Comparison of ENCODE assay signal across 1 cellular context in the genomic region with DNA sequence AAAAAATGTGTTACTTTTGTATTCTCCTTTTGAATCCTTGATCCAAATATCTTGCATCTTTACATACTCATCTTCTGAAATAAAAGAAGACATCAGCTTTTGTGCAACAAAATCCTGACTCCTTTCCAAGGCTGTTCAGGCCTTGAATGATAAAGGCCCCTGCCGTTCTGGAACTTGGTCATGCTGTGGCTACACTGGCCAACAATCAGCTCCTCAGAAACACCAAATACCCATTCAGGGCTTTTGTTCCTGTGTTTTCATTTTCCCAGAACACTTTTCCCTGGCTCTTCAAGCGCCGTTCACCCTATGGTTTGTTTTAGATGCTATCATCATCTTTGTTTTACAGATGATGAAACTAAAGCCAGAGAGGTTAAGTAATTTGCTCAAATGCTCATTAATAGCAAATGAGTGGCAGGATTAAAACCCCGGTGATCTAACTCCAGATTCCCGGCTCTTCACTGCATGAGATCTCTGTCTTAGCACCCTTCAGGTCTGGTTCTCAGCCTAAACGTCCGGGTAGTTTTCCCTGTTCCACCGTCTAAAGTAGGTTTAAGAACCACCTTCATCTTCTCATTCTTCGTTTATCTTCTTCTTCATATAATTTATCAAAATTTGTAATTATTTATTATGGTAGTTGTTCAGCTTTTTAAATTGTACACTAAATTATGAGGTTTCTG.
TF ChIP-seq lines count a peak whose summit lies in the region.

No MANE protein-coding gene starts in this region.

TF ChIP-seq in H1, 55 proteins besides CTCF, POLR2A, EP300 and RAD21 (continued from another document):
- TF ChIP-seq, protein P1, sequence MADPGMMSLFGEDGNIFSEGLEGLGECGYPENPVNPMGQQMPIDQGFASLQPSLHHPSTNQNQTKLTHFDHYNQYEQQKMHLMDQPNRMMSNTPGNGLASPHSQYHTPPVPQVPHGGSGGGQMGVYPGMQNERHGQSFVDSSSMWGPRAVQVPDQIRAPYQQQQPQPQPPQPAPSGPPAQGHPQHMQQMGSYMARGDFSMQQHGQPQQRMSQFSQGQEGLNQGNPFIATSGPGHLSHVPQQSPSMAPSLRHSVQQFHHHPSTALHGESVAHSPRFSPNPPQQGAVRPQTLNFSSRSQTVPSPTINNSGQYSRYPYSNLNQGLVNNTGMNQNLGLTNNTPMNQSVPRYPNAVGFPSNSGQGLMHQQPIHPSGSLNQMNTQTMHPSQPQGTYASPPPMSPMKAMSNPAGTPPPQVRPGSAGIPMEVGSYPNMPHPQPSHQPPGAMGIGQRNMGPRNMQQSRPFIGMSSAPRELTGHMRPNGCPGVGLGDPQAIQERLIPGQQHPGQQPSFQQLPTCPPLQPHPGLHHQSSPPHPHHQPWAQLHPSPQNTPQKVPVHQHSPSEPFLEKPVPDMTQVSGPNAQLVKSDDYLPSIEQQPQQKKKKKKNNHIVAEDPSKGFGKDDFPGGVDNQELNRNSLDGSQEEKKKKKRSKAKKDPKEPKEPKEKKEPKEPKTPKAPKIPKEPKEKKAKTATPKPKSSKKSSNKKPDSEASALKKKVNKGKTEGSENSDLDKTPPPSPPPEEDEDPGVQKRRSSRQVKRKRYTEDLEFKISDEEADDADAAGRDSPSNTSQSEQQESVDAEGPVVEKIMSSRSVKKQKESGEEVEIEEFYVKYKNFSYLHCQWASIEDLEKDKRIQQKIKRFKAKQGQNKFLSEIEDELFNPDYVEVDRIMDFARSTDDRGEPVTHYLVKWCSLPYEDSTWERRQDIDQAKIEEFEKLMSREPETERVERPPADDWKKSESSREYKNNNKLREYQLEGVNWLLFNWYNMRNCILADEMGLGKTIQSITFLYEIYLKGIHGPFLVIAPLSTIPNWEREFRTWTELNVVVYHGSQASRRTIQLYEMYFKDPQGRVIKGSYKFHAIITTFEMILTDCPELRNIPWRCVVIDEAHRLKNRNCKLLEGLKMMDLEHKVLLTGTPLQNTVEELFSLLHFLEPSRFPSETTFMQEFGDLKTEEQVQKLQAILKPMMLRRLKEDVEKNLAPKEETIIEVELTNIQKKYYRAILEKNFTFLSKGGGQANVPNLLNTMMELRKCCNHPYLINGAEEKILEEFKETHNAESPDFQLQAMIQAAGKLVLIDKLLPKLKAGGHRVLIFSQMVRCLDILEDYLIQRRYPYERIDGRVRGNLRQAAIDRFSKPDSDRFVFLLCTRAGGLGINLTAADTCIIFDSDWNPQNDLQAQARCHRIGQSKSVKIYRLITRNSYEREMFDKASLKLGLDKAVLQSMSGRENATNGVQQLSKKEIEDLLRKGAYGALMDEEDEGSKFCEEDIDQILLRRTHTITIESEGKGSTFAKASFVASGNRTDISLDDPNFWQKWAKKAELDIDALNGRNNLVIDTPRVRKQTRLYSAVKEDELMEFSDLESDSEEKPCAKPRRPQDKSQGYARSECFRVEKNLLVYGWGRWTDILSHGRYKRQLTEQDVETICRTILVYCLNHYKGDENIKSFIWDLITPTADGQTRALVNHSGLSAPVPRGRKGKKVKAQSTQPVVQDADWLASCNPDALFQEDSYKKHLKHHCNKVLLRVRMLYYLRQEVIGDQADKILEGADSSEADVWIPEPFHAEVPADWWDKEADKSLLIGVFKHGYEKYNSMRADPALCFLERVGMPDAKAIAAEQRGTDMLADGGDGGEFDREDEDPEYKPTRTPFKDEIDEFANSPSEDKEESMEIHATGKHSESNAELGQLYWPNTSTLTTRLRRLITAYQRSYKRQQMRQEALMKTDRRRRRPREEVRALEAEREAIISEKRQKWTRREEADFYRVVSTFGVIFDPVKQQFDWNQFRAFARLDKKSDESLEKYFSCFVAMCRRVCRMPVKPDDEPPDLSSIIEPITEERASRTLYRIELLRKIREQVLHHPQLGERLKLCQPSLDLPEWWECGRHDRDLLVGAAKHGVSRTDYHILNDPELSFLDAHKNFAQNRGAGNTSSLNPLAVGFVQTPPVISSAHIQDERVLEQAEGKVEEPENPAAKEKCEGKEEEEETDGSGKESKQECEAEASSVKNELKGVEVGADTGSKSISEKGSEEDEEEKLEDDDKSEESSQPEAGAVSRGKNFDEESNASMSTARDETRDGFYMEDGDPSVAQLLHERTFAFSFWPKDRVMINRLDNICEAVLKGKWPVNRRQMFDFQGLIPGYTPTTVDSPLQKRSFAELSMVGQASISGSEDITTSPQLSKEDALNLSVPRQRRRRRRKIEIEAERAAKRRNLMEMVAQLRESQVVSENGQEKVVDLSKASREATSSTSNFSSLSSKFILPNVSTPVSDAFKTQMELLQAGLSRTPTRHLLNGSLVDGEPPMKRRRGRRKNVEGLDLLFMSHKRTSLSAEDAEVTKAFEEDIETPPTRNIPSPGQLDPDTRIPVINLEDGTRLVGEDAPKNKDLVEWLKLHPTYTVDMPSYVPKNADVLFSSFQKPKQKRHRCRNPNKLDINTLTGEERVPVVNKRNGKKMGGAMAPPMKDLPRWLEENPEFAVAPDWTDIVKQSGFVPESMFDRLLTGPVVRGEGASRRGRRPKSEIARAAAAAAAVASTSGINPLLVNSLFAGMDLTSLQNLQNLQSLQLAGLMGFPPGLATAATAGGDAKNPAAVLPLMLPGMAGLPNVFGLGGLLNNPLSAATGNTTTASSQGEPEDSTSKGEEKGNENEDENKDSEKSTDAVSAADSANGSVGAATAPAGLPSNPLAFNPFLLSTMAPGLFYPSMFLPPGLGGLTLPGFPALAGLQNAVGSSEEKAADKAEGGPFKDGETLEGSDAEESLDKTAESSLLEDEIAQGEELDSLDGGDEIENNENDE (IDR thresholded peaks at IDR 0.05; ENCODE audit: insufficient replicate concordance, low read length), result peak; percentile 92
- TF ChIP-seq CEBPB (IDR thresholded peaks at IDR 0.05; ENCODE audit: low read depth, low read length) (peak; percentile 35; the same call in 1 of the 2 replicates), CHD2 (IDR thresholded peaks at IDR 0.05; ENCODE audit: low read length) (0 out of 2 replicates have a peak, but pooled peaks have one; percentile 18), NANOG (IDR thresholded peaks at IDR 0.05; ENCODE audit: insufficient read depth, low read depth, low read length, poor library complexity, severe bottlenecking) (peak; percentile 97), RBBP5 (IDR thresholded peaks at IDR 0.05; ENCODE audit: borderline replicate concordance, low read depth, low read length) (no peak), CHD1 (IDR thresholded peaks at IDR 0.05; ENCODE audit: low read depth, low read length) (no peak), RNF2 (IDR thresholded peaks at IDR 0.05; ENCODE audit: borderline replicate concordance, low read depth, low read length, missing control alignments, poor library complexity, severe bottlenecking) (no peak), HDAC2 (IDR thresholded peaks at IDR 0.05; ENCODE audit: borderline replicate concordance in 1 of 2, low read depth in 2 of 2, low read length in 2 of 2) (peak; percentile 28 to 87; a peak in 2 of 4 replicates), PHF8 (conservative IDR thresholded peaks at IDR 0.05; ENCODE audit: low read depth, low read length) (no peak), EGR1 (IDR thresholded peaks at IDR 0.05; ENCODE audit: borderline replicate concordance, low read depth, low read length) (no peak), HDAC6 (IDR thresholded peaks at IDR 0.05; ENCODE audit: low read depth, low read length) (no peak), RFX5 (IDR thresholded peaks at IDR 0.05; ENCODE audit: borderline replicate concordance, low read depth, low read length) (no peak), TCF12 (IDR thresholded peaks at IDR 0.05; ENCODE audit: low read depth, low read length) (0 out of 2 replicates have a peak, but pooled peaks have one; percentile 16), EZH2 (IDR thresholded peaks at IDR 0.05; ENCODE audit: low read depth, low read length, severe bottlenecking) (no peak), POU5F1 (IDR thresholded peaks at IDR 0.05; ENCODE audit: low read depth, low read length) (peak; percentile 82; the same call in 1 of the 2 replicates), TEAD4 (IDR thresholded peaks at IDR 0.05; ENCODE audit: low read depth, low read length) (peak; percentile 54; the same call in 1 of the 2 replicates), SIN3A (conservative IDR thresholded peaks at IDR 0.05 in 1 of 2, IDR thresholded peaks at IDR 0.05 in 1 of 2; ENCODE audit: low read depth in 1 of 2, low read length in 2 of 2) (no peak)
- TF ChIP-seq, protein P2, sequence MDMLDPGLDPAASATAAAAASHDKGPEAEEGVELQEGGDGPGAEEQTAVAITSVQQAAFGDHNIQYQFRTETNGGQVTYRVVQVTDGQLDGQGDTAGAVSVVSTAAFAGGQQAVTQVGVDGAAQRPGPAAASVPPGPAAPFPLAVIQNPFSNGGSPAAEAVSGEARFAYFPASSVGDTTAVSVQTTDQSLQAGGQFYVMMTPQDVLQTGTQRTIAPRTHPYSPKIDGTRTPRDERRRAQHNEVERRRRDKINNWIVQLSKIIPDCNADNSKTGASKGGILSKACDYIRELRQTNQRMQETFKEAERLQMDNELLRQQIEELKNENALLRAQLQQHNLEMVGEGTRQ (IDR thresholded peaks at IDR 0.05; ENCODE audit: low read length), result no peak
- TF ChIP-seq, protein P3, sequence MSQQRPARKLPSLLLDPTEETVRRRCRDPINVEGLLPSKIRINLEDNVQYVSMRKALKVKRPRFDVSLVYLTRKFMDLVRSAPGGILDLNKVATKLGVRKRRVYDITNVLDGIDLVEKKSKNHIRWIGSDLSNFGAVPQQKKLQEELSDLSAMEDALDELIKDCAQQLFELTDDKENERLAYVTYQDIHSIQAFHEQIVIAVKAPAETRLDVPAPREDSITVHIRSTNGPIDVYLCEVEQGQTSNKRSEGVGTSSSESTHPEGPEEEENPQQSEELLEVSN (IDR thresholded peaks at IDR 0.05), result no peak
